2 cellular contexts compared by ENCODE assay signal in genomic region chr6:28213213-28213523, GRCh38.
A peak's percentile ranks its signal among the peaks of the same experiment; 100 is the strongest.
TF ChIP-seq lines count a peak whose summit lies in the region.

No MANE protein-coding gene starts in this region.

TF ChIP-seq in A549, 52 proteins besides CTCF, POLR2A, EP300 and RAD21:
- no peak for TF ChIP-seq TFCP2L1 (CRISPR knock-in tag; IDR thresholded peaks at IDR 0.05)
- TF ChIP-seq RNF2 (IDR thresholded peaks at IDR 0.05; ENCODE audit: borderline replicate concordance, low read depth), result no peak
- no peak for TF ChIP-seq HOXB5 (CRISPR knock-in tag; IDR thresholded peaks at IDR 0.05)
- no peak for TF ChIP-seq SMC3 (IDR thresholded peaks at IDR 0.05)
- TF ChIP-seq ZSCAN20 (CRISPR knock-in tag; IDR thresholded peaks at IDR 0.05), result no peak
- no peak for TF ChIP-seq FOXS1 (CRISPR knock-in tag; IDR thresholded peaks at IDR 0.05)
- no peak for TF ChIP-seq CBX8 (IDR thresholded peaks at IDR 0.05)

TF ChIP-seq in HEK293, 187 proteins besides CTCF, POLR2A, EP300 and RAD21:
- TF ChIP-seq ZNF501 (tag by site-specific recombination; IDR thresholded peaks at IDR 0.05) (0 out of 2 replicates have a peak, but pooled peaks have one; percentile 22), ZBTB17 (tag by site-specific recombination; IDR thresholded peaks at IDR 0.05) (peak; percentile 66; the same call in 1 of the 2 replicates), ZBTB11 (tag by site-specific recombination; conservative IDR thresholded peaks at IDR 0.05; ENCODE audit: low read depth) (no peak), ZNF692 (tag by site-specific recombination; IDR thresholded peaks at IDR 0.05) (0 out of 2 replicates have a peak, but pooled peaks have one; percentile 2), ZNF747 (tag by site-specific recombination; IDR thresholded peaks at IDR 0.05) (no peak), ZNF530 (tag by site-specific recombination; IDR thresholded peaks at IDR 0.05; ENCODE audit: low read depth) (no peak), WT1 (tag by site-specific recombination; IDR thresholded peaks at IDR 0.05) (no peak), BCL11A (tag by site-specific recombination; IDR thresholded peaks at IDR 0.05; ENCODE audit: low read depth) (no peak), ZXDB (tag by site-specific recombination; IDR thresholded peaks at IDR 0.05) (0 out of 2 replicates have a peak, but pooled peaks have one; percentile 4), ZNF664 (tag by site-specific recombination; IDR thresholded peaks at IDR 0.05) (0 out of 2 replicates have a peak, but pooled peaks have one; percentile 2), RBAK (tag by site-specific recombination; IDR thresholded peaks at IDR 0.05) (no peak), ZNF394 (tag by site-specific recombination; IDR thresholded peaks at IDR 0.05; ENCODE audit: borderline replicate concordance) (peak; percentile 11; the same call in 1 of the 2 replicates), MZF1 (tag by site-specific recombination; IDR thresholded peaks at IDR 0.05; ENCODE audit: borderline replicate concordance) (0 out of 2 replicates have a peak, but pooled peaks have one; percentile 8), GFI1B (tag by site-specific recombination; IDR thresholded peaks at IDR 0.05) (no peak), ZNF529 (tag by site-specific recombination; IDR thresholded peaks at IDR 0.05; ENCODE audit: insufficient replicate concordance) (no peak)
